Comparison of ENCODE assay signal across 18 cellular contexts in genomic region chr5:174553556-174553955, GRCh38.
A peak's percentile ranks its signal among the peaks of the same experiment; 100 is the strongest.
DNase-seq lines count a peak whose midpoint lies in the region; ATAC-seq and TF ChIP-seq lines count a peak whose summit lies in the region.
"Had no signal": no experiment of that assay in that cellular context is flagged by ENCODE, and none has a peak within 500 bp of the region (broad histone marks: within the 10 kb centered on the region; RNA-seq: fewer than 3 reads in every experiment).

No MANE protein-coding gene starts in this region.

- H3F3A ChIP-seq in smooth muscle cell (ENCODE audit: low read depth) = peaks cover 17% of the 10 kb centered on the region

- peak overlapping the region; percentile 3 for H3K4me2 ChIP-seq in smooth muscle cell
- H3K4me2 ChIP-seq: BLaER1 treated with 17β-estradiol and CSF1 and Interleukin-3, amounts not matched to agents 10 nM and 100 nM had no signal

- ATAC-seq in GM21529 (IDR thresholded peaks at IDR 0.05; ENCODE audit: unreplicated experiment) = no peak
- ATAC-seq: HCT116, K562 had no signal

- H3K4me1 ChIP-seq in right atrium auricular region = no peaks in the 10 kb centered on the region
- H3K4me1 ChIP-seq in smooth muscle cell (ENCODE audit: low read depth) = peaks cover 15% of the 10 kb centered on the region
- H3K4me1 ChIP-seq: BLaER1 treated with 17β-estradiol and CSF1 and Interleukin-3, amounts not matched to agents 10 nM and 100 nM had no signal

- H3K4me3 ChIP-seq in right atrium auricular region (no peak overlapping the region), smooth muscle cell (no peak overlapping the region)
- H3K4me3 ChIP-seq: BLaER1 treated with 17β-estradiol and CSF1 and Interleukin-3, amounts not matched to agents 10 nM and 100 nM; GM23248; K562 had no signal

- no peak overlapping the region for H3K27ac Mint-ChIP-seq in activated naive CD4-positive, alpha-beta T cell treated with anti-CD3 and anti-CD28 coated beads, Interleukin-2, amount 10 ng/mL, durations not matched to agents 7 days and 5 days

- no peak overlapping the region for H3K4me3 Mint-ChIP-seq in activated naive CD4-positive, alpha-beta T cell treated with anti-CD3 and anti-CD28 coated beads, Interleukin-2, amount 10 ng/mL, durations not matched to agents 7 days and 5 days
- H3K4me3 Mint-ChIP-seq: CD8-positive, alpha-beta memory T cell had no signal

- peak; percentile 38 for DNase-seq in Ammon's horn (ENCODE audit: low spot score)
- DNase-seq in astrocyte of the hippocampus (ENCODE audit: low read depth, low spot score) = peak; percentile 91
- DNase-seq in right atrium auricular region (ENCODE audit: low spot score) = peak; percentile 87
- DNase-seq in smooth muscle cell (lab: John Stamatoyannopoulos, UW; ENCODE audit: unreplicated experiment) = no peak
- DNase-seq in NCI-H748 (lab: John Stamatoyannopoulos, UW; ENCODE audit: unreplicated experiment) = no peak
- DNase-seq in activated T-cell treated with anti-CD3 and anti-CD28 coated beads, Interleukin-2, amount 50 U/mL, for 48 hours = no peak
- DNase-seq in activated naive CD4-positive, alpha-beta T cell treated with anti-CD3 and anti-CD28 coated beads, Interleukin-2, amount 10 ng/mL, durations not matched to agents 7 days and 5 days = no peak
- DNase-seq: CD8-positive, alpha-beta memory T cell; DND-41; GM23248; MV-4-11; NCI-H1417 treated with DMSO at 0.1 percent for 48 hours; NCI-H1930; NCI-H526 treated with DMSO at 0.1 percent for 48 hours had no signal

- H4K20me1 ChIP-seq in smooth muscle cell (ENCODE audit: low read depth) = no peaks in the 10 kb centered on the region
- H4K20me1 ChIP-seq: BLaER1 treated with 17β-estradiol and CSF1 and Interleukin-3, amounts not matched to agents 10 nM and 100 nM had no signal

- H3K27ac ChIP-seq in right atrium auricular region (no peak overlapping the region), smooth muscle cell (ENCODE audit: low read depth) (peak overlapping the region; percentile 12)
- H3K27ac ChIP-seq: BLaER1 treated with 17β-estradiol and CSF1 and Interleukin-3, amounts not matched to agents 10 nM and 100 nM; GM23248 had no signal

- H3K27me3 ChIP-seq in right atrium auricular region (no peaks in the 10 kb centered on the region), smooth muscle cell (ENCODE audit: low read depth) (no peaks in the 10 kb centered on the region)
- H3K27me3 ChIP-seq: BLaER1 treated with 17β-estradiol and CSF1 and Interleukin-3, amounts not matched to agents 10 nM and 100 nM had no signal

- H3K9ac ChIP-seq in smooth muscle cell (ENCODE audit: low read depth) = no peak overlapping the region
- H3K9ac ChIP-seq: BLaER1 treated with 17β-estradiol and CSF1 and Interleukin-3, amounts not matched to agents 10 nM and 100 nM; GM23248 had no signal

- CTCF ChIA-PET in activated naive CD4-positive, alpha-beta T cell treated with anti-CD3 and anti-CD28 coated beads, Interleukin-2, amount 10 ng/mL, durations not matched to agents 7 days and 5 days (lab: Charles Lee) = no interaction called here

- H3K4me1 Mint-ChIP-seq in activated naive CD4-positive, alpha-beta T cell treated with anti-CD3 and anti-CD28 coated beads, Interleukin-2, amount 10 ng/mL, durations not matched to agents 7 days and 5 days = no peaks in the 10 kb centered on the region
- H3K4me1 Mint-ChIP-seq: CD8-positive, alpha-beta memory T cell had no signal

- H3K36me3 Mint-ChIP-seq in activated naive CD4-positive, alpha-beta T cell treated with anti-CD3 and anti-CD28 coated beads, Interleukin-2, amount 10 ng/mL, durations not matched to agents 7 days and 5 days = no peaks in the 10 kb centered on the region
- H3K36me3 Mint-ChIP-seq: CD8-positive, alpha-beta memory T cell had no signal

- no peak for TF ChIP-seq CTCF in right atrium auricular region (IDR thresholded peaks at IDR 0.05)
- no peak for TF ChIP-seq CTCF in smooth muscle cell (IDR thresholded peaks at IDR 0.05; ENCODE audit: borderline replicate concordance, insufficient read depth, poor library complexity, severe bottlenecking)

- H3K36me3 ChIP-seq in right atrium auricular region = no peaks in the 10 kb centered on the region
- H3K36me3 ChIP-seq in smooth muscle cell (ENCODE audit: low read depth) = no peaks in the 10 kb centered on the region
- H3K36me3 ChIP-seq: BLaER1 treated with 17β-estradiol and CSF1 and Interleukin-3, amounts not matched to agents 10 nM and 100 nM had no signal

- no peak overlapping the region for H2AFZ ChIP-seq in smooth muscle cell (ENCODE audit: low read depth)
- H2AFZ ChIP-seq: GM23248 had no signal

- no peaks in the 10 kb centered on the region for H3K79me2 ChIP-seq in smooth muscle cell (ENCODE audit: low read depth)

- H3K9me3 ChIP-seq in right atrium auricular region (no peaks in the 10 kb centered on the region), smooth muscle cell (replicated peaks; ENCODE audit: low read depth) (no peaks in the 10 kb centered on the region)
- H3K9me3 ChIP-seq: BLaER1 treated with 17β-estradiol and CSF1 and Interleukin-3, amounts not matched to agents 10 nM and 100 nM had no signal

- peaks cover 4% of the 10 kb centered on the region for H3K9me3 Mint-ChIP-seq in activated naive CD4-positive, alpha-beta T cell treated with anti-CD3 and anti-CD28 coated beads, Interleukin-2, amount 10 ng/mL, durations not matched to agents 7 days and 5 days

- WGBS in smooth muscle cell (ENCODE audit: low lambda C conversion rate) = 37% methylated on average over 12 of the region's 12 CpGs

- H3K27me3 Mint-ChIP-seq in activated naive CD4-positive, alpha-beta T cell treated with anti-CD3 and anti-CD28 coated beads, Interleukin-2, amount 10 ng/mL, durations not matched to agents 7 days and 5 days = no peaks in the 10 kb centered on the region
- H3K27me3 Mint-ChIP-seq: CD8-positive, alpha-beta memory T cell had no signal

Comparison
In these comparisons a context has a peak if more than half of its experiments do, and no peak if none do; other contexts are left out.
1. DNase-seq: peak in Ammon's horn (single experiment), astrocyte of the hippocampus (single experiment) and right atrium auricular region (single experiment); none in smooth muscle cell (single experiment), NCI-H748 (single experiment), activated T-cell treated with anti-CD3 and anti-CD28 coated beads, Interleukin-2, amount 50 U/mL, for 48 hours (0 of 2) and activated naive CD4-positive, alpha-beta T cell treated with anti-CD3 and anti-CD28 coated beads, Interleukin-2, amount 10 ng/mL, durations not matched to agents 7 days and 5 days (single experiment).